8 cellular contexts compared by ENCODE assay signal in the genomic region with DNA sequence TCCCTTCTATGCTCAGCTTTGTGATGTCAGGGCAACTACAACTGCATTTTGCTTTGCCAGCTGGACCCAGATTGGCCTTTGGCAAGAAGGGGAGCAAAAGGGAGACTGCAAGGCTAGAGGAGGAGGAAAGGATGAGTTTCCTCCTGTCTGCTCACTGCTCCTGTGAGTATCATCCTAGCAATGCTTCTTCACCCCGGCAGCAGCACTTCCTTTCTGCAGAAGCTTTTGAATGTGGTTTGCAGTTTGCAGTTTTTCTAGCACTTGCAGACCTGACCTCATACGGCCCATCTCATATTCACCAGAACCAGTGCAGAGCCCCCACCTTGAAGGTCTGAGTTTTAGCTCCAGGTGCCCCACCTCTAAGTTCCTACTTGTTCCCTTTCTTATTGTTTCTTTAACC. TPM values are rescaled to one million over a fixed set of nuclear protein-coding genes. Genes with fewer than 3 reads are reported as not detected.
"Had no signal": no experiment of that assay in that cellular context is flagged by ENCODE, and none has a peak within 500 bp of the region (broad histone marks: within the 10 kb centered on the region; RNA-seq: fewer than 3 reads in every experiment).

No MANE protein-coding gene starts in this region.

- DNase-seq: GOT3, H9, HCEC 1CT, KBM-7 had no signal

- FAIRE-seq: H54, HTR-8/SVneo had no signal

- H3K4me3 Mint-ChIP-seq: H9, IgD-negative memory B cell had no signal

- H3K27ac Mint-ChIP-seq: H9, IgD-negative memory B cell had no signal

RNA-seq across cellular contexts. Expression of a gene that starts 14.8 kb away (rescaled TPM):
- total RNA-seq: H9, HT-29 had no signal
- polyA plus RNA-seq: IgD-negative memory B cell had no signal
